ENCODE assay signal across 17 cellular contexts in genomic region chr2:32678825-32679224, GRCh38. TPM values are rescaled to one million over a fixed set of nuclear protein-coding genes. Genes with fewer than 3 reads are reported as not detected.
DNase-seq lines count a peak whose midpoint lies in the region; ATAC-seq and TF ChIP-seq lines count a peak whose summit lies in the region.
"Had no signal": no experiment of that assay in that cellular context is flagged by ENCODE, and none has a peak within 500 bp of the region (broad histone marks: within the 10 kb centered on the region; RNA-seq: fewer than 3 reads in every experiment).

No MANE protein-coding gene starts in this region.

- no peaks in the 10 kb centered on the region for H3K27me3 Mint-ChIP-seq in HFFc6 (ENCODE audit: insufficient read depth)
- H3K27me3 Mint-ChIP-seq: activated CD8-positive, alpha-beta T cell treated with anti-CD3 and anti-CD28 coated beads for 36 hours; type B pancreatic cell had no signal

- no peaks in the 10 kb centered on the region for H3K4me1 ChIP-seq in gastrocnemius medialis
- no peaks in the 10 kb centered on the region for H3K4me1 ChIP-seq in colonic mucosa
- H3K4me1 ChIP-seq: sigmoid colon, SJCRH30 had no signal

- intact Hi-C loops in gastrocnemius medialis (cut with DNase I; ENCODE audit: low total_unique reads): no loop called here
- intact Hi-C loops in colonic mucosa (cut with DNase I): no loop called here

- H3K27me3 ChIP-seq in gastrocnemius medialis (no peaks in the 10 kb centered on the region), colonic mucosa (no peaks in the 10 kb centered on the region)
- H3K27me3 ChIP-seq: sigmoid colon, SJCRH30 had no signal

- H3K36me3 ChIP-seq in gastrocnemius medialis (peaks cover 0 to 10% of the 10 kb centered on the region in 2 donors), colonic mucosa (no peaks in the 10 kb centered on the region)

- no peaks in the 10 kb centered on the region for H3K9me3 Mint-ChIP-seq in HFFc6
- H3K9me3 Mint-ChIP-seq: activated CD8-positive, alpha-beta T cell treated with anti-CD3 and anti-CD28 coated beads for 36 hours; immature natural killer cell; type B pancreatic cell had no signal

- peaks cover 10% of the 10 kb centered on the region; the same call in 1 of the 2 replicates for H3K36me3 Mint-ChIP-seq in HFFc6 (ENCODE audit: low read depth)

- in situ Hi-C loops in astrocyte of the cerebellum (cut with HindIII; ENCODE audit: low sequenced_read_pairs) (no loop called here), gastrocnemius medialis (cut with MboI; ENCODE audit: low sequenced_read_pairs in 4 of 4) (no loop called here)

- H3K27ac ChIP-seq in gastrocnemius medialis: no peak overlapping the region
- no peak overlapping the region for H3K27ac ChIP-seq in colonic mucosa
- H3K27ac ChIP-seq: sigmoid colon, SJCRH30 had no signal

- DNase-seq in AG04449 (ENCODE audit: low read depth, low spot score) (peak; percentile 41), HFFc6 (peak; percentile 53), astrocyte of the cerebellum (ENCODE audit: low read depth) (peak; percentile 57), foreskin fibroblast (peak; percentile 22 to 57), gastrocnemius medialis (no peak), colonic mucosa (no peak), NCI-H1436 (lab: John Stamatoyannopoulos, UW) (no peak)
- no peak for DNase-seq in activated CD4-positive, alpha-beta T cell treated with anti-CD3 and anti-CD28 coated beads for 1 hour
- DNase-seq: activated CD8-positive, alpha-beta T cell treated with anti-CD3 and anti-CD28 coated beads for 36 hours; AML-193; amygdala; immature natural killer cell; NCI-H1105 treated with DMSO at 0.1 percent for 48 hours; sigmoid colon; SJCRH30 had no signal

- H3K9me3 ChIP-seq in gastrocnemius medialis (no peaks in the 10 kb centered on the region), colonic mucosa (no peaks in the 10 kb centered on the region)
- H3K9me3 ChIP-seq: sigmoid colon had no signal

- POLR2A ChIA-PET in AG04449 (lab: Yijun Ruan, JAX): no interaction called here

- H3K4me3 ChIP-seq in AG04449 (ENCODE audit: low read depth, low read length) (no peak overlapping the region), astrocyte of the cerebellum (ENCODE audit: low read depth, low read length) (no peak overlapping the region), foreskin fibroblast (ENCODE audit: low read depth in 1 of 2, low read length in 2 of 2) (no peak overlapping the region), gastrocnemius medialis (no peak overlapping the region), colonic mucosa (no peak overlapping the region)
- H3K4me3 ChIP-seq: sigmoid colon, SJCRH30 had no signal

- no peak overlapping the region for H3K4me3 Mint-ChIP-seq in HFFc6
- H3K4me3 Mint-ChIP-seq: activated CD8-positive, alpha-beta T cell treated with anti-CD3 and anti-CD28 coated beads for 36 hours; immature natural killer cell; type B pancreatic cell had no signal

- H3K27ac Mint-ChIP-seq in HFFc6: no peak overlapping the region
- H3K27ac Mint-ChIP-seq: activated CD8-positive, alpha-beta T cell treated with anti-CD3 and anti-CD28 coated beads for 36 hours; type B pancreatic cell had no signal

- TF ChIP-seq CTCF in AG04449 (IDR thresholded peaks at IDR 0.05; ENCODE audit: insufficient read depth, low read length, missing control alignments): no peak
- peak; percentile 31; the same call in 1 of the 2 replicates for TF ChIP-seq CTCF in HFFc6 (IDR thresholded peaks at IDR 0.05)
- no peak for TF ChIP-seq CTCF in astrocyte of the cerebellum (IDR thresholded peaks at IDR 0.05; ENCODE audit: low read depth, low read length, missing control alignments)
- no peak for TF ChIP-seq CTCF in foreskin fibroblast (IDR thresholded peaks at IDR 0.05; ENCODE audit: low read depth, low read length)
- TF ChIP-seq CTCF in gastrocnemius medialis (IDR thresholded peaks at IDR 0.05 in 4 of 5, conservative IDR thresholded peaks at IDR 0.05 in 1 of 5): no peak
- TF ChIP-seq CTCF in colonic mucosa (IDR thresholded peaks at IDR 0.05): no peak

- H3K9ac ChIP-seq in colonic mucosa (ENCODE audit: low read depth in 2 of 2, low read length in 2 of 2): no peak overlapping the region

- CTCF ChIA-PET in AG04449 (lab: Yijun Ruan, JAX): interaction anchor here (1.8 to 1.9 kb wide), 2 partner anchors 9 to 11 kb away, joined by 4 to 8 read pairs; no protein-coding TSS in a partner anchor

- no peak for TF ChIP-seq POLR2A in gastrocnemius medialis (IDR thresholded peaks at IDR 0.05)

- no peak for ATAC-seq in gastrocnemius medialis
- ATAC-seq: activated CD8-positive, alpha-beta T cell treated with anti-CD3 and anti-CD28 coated beads for 36 hours; HepG2 had no signal

- peaks cover 25% of the 10 kb centered on the region for H3K4me1 Mint-ChIP-seq in HFFc6 (ENCODE audit: low read depth)
- H3K4me1 Mint-ChIP-seq: immature natural killer cell had no signal

RNA-seq across cellular contexts. Expression of gene TTC27, which starts 51.0 kb away (rescaled TPM):
- total RNA-seq in HFFc6 (2021; fragmentation: NEBNext Ultra II Directional; extraction: Animal tissue kit (Norgen Biotek cat#: 25700)): 10 to 100 TPM; 20.0 to 24.7 (median 23.9) TPM
- total RNA-seq in gastrocnemius medialis (10 to 100 TPM; 10.7 to 14.3 (median 12.4) TPM), colonic mucosa (10 to 100 TPM in 1 of 2 donors, 1 to 10 TPM in 1; 10.0 to 15.5 TPM)

Comparison
In these comparisons a context has a peak if more than half of its experiments do, and no peak if none do; other contexts are left out.
1. DNase-seq: peak in AG04449 (single experiment), HFFc6 (single experiment), astrocyte of the cerebellum (single experiment) and foreskin fibroblast (2 of 2); none in gastrocnemius medialis (0 of 2), colonic mucosa (single experiment), NCI-H1436 (single experiment) and activated CD4-positive, alpha-beta T cell treated with anti-CD3 and anti-CD28 coated beads for 1 hour (single experiment).